Comparison of ENCODE assay signal across 23 cellular contexts in genomic region chr3:194034556-194035336, GRCh38.
DNase-seq lines count a peak whose midpoint lies in the region; ATAC-seq and TF ChIP-seq lines count a peak whose summit lies in the region.
"Had no signal": no experiment of that assay in that cellular context is flagged by ENCODE, and none has a peak within 500 bp of the region (broad histone marks: within the 10 kb centered on the region; RNA-seq: fewer than 3 reads in every experiment).

No MANE protein-coding gene starts in this region.

- TF ChIP-seq POLR2A in right lobe of liver (IDR thresholded peaks at IDR 0.05), result peak; percentile 31

- no peak overlapping the region for H3T11ph ChIP-seq in H9 (ENCODE audit: low read length)

- no peak overlapping the region for H2BK20ac ChIP-seq in H9 (ENCODE audit: low read depth, low read length, poor library complexity, severe bottlenecking)

- no peak overlapping the region for H3K56ac ChIP-seq in H9 (ENCODE audit: insufficient read length, low read depth, low read length)

- no CpG with 5 or more reads among the region's 19 CpGs for WGBS in H9 (ENCODE audit: extremely low coverage, insufficient read length, low lambda C conversion rate)
- WGBS in right lobe of liver (ENCODE audit: insufficient coverage, low coverage, low lambda C conversion rate, missing lambda C conversion rate), result 19% methylated on average over 13 of the region's 19 CpGs
- WGBS in neuronal stem cell (ENCODE audit: extremely low coverage in 2 of 2, insufficient read length in 2 of 2, insufficient replicate concordance in 1 of 2), 2 donors, result no CpG with 5 or more reads among the region's 19 CpGs

- intact Hi-C loops in colonic mucosa (cut with DNase I), result no loop called here
- intact Hi-C loops in right lobe of liver (cut with DNase I), result no loop called here
- intact Hi-C loops in left lung (cut with DNase I), result no loop called here

- H3K4ac ChIP-seq in H9 (ENCODE audit: low read depth, low read length), result no peak overlapping the region
- H3K4ac ChIP-seq in neuronal stem cell (ENCODE audit: low read length), result no peak overlapping the region

- H3K4me3 ChIP-seq in colonic mucosa, result no peak overlapping the region
- H3K4me3 ChIP-seq in right lobe of liver, result no peak overlapping the region
- H3K4me3 ChIP-seq in neuronal stem cell (ENCODE audit: low read length in 2 of 2), result no peak overlapping the region
- H3K4me3 ChIP-seq in left lung, result no peak overlapping the region
- H3K4me3 ChIP-seq: GM12878, heart right ventricle, smooth muscle cell, testis had no signal

- H3K79me1 ChIP-seq in H9 (ENCODE audit: insufficient read depth, low read depth, low read length, poor library complexity, severe bottlenecking) (no peaks in the 10 kb centered on the region), neuronal stem cell (ENCODE audit: low read depth, low read length) (no peaks in the 10 kb centered on the region)

- H2AFZ ChIP-seq in H9 (ENCODE audit: low read length) (no peak overlapping the region), neuronal stem cell (ENCODE audit: low read length) (no peak overlapping the region)

- POLR2A ChIA-PET in activated CD8-positive, alpha-beta T cell treated with anti-CD3 and anti-CD28 coated beads, Interleukin-2, amount 10 ng/mL, durations not matched to agents 7 days and 5 days (lab: Charles Lee), result interaction anchor here (0.6 kb wide), 1 partner anchor 133 kb away, joined by 3 read pairs; no protein-coding TSS in a partner anchor

- peaks cover 34% of the 10 kb centered on the region for H3K27me3 Mint-ChIP-seq in H9 (ENCODE audit: low read depth)
- peaks cover 5% of the 10 kb centered on the region for H3K27me3 Mint-ChIP-seq in activated CD8-positive, alpha-beta T cell treated with anti-CD3 and anti-CD28 coated beads, Interleukin-2, amount 10 ng/mL, durations not matched to agents 7 days and 5 days (ENCODE audit: low read depth)

- H3K9me3 ChIP-seq in H9 (ENCODE audit: control insufficient read depth, low read depth, low read length), result no peaks in the 10 kb centered on the region
- no peaks in the 10 kb centered on the region for H3K9me3 ChIP-seq in colonic mucosa
- no peaks in the 10 kb centered on the region for H3K9me3 ChIP-seq in right lobe of liver
- peaks cover 0 to 1% of the 10 kb centered on the region in 2 donors for H3K9me3 ChIP-seq in neuronal stem cell (replicated peaks in 1 of 2; ENCODE audit: control insufficient read depth in 2 of 2, insufficient read depth in 1 of 2, low read depth in 1 of 2, low read length in 2 of 2)
- H3K9me3 ChIP-seq in left lung, result no peaks in the 10 kb centered on the region
- H3K9me3 ChIP-seq: heart right ventricle, testis had no signal

- H4K20me1 ChIP-seq in H9 (ENCODE audit: control insufficient read depth, insufficient read depth, insufficient read length), result no peaks in the 10 kb centered on the region

- peaks cover 29 to 42% of the 10 kb centered on the region in 2 experiments for H3K4me1 Mint-ChIP-seq in H9
- H3K4me1 Mint-ChIP-seq in activated CD8-positive, alpha-beta T cell treated with anti-CD3 and anti-CD28 coated beads, Interleukin-2, amount 10 ng/mL, durations not matched to agents 7 days and 5 days (ENCODE audit: low read depth), result no peaks in the 10 kb centered on the region
- H3K4me1 Mint-ChIP-seq: activated naive CD8-positive, alpha-beta T cell treated with anti-CD3 and anti-CD28 coated beads, Interleukin-2, amount 10 ng/mL, durations not matched to agents 7 days and 5 days had no signal

- H4K91ac ChIP-seq in H9 (ENCODE audit: insufficient read length, low read depth, low read length), result no peak overlapping the region
- H4K91ac ChIP-seq in neuronal stem cell (ENCODE audit: low read depth, low read length, poor library complexity), result no peak overlapping the region

- H2AK5ac ChIP-seq in H9 (ENCODE audit: insufficient read length, low read length) (no peak overlapping the region), neuronal stem cell (ENCODE audit: low read depth, low read length) (peak overlapping the region; percentile 46)

- H3K36me3 Mint-ChIP-seq in H9 (ENCODE audit: insufficient read depth in 1 of 3, low read depth in 3 of 3), result no peaks in the 10 kb centered on the region
- H3K36me3 Mint-ChIP-seq in activated CD8-positive, alpha-beta T cell treated with anti-CD3 and anti-CD28 coated beads, Interleukin-2, amount 10 ng/mL, durations not matched to agents 7 days and 5 days (ENCODE audit: low read depth), result no peaks in the 10 kb centered on the region
- H3K36me3 Mint-ChIP-seq: activated CD4-positive, alpha-beta memory T cell treated with anti-CD3 and anti-CD28 coated beads for 36 hours; activated naive CD8-positive, alpha-beta T cell treated with anti-CD3 and anti-CD28 coated beads, Interleukin-2, amount 10 ng/mL, durations not matched to agents 7 days and 5 days had no signal

- H3K23me2 ChIP-seq in H9 (ENCODE audit: insufficient read length, low read depth, low read length, poor library complexity, severe bottlenecking), result no peaks in the 10 kb centered on the region

- CTCF ChIA-PET in activated CD8-positive, alpha-beta T cell treated with anti-CD3 and anti-CD28 coated beads, Interleukin-2, amount 10 ng/mL, durations not matched to agents 7 days and 5 days (lab: Charles Lee), result interaction anchor here (0.6 kb wide), 1 partner anchor 10 kb away, joined by 4 read pairs; no protein-coding TSS in a partner anchor

- H3K27ac Mint-ChIP-seq in H9, result peak overlapping the region in 1 of 3 experiments; percentile 7; a peak in 1 of 7 replicates
- H3K27ac Mint-ChIP-seq in activated CD8-positive, alpha-beta T cell treated with anti-CD3 and anti-CD28 coated beads, Interleukin-2, amount 10 ng/mL, durations not matched to agents 7 days and 5 days, result no peak overlapping the region
- H3K27ac Mint-ChIP-seq: activated CD4-positive, alpha-beta memory T cell treated with anti-CD3 and anti-CD28 coated beads for 36 hours; activated naive CD8-positive, alpha-beta T cell treated with anti-CD3 and anti-CD28 coated beads, Interleukin-2, amount 10 ng/mL, durations not matched to agents 7 days and 5 days had no signal

- H2BK120ac ChIP-seq in H9 (ENCODE audit: low read depth, low read length, poor library complexity, severe bottlenecking) (no peak overlapping the region), neuronal stem cell (ENCODE audit: low read depth, low read length) (no peak overlapping the region)

- H4K8ac ChIP-seq in H9 (replicated peaks; ENCODE audit: insufficient read length, low read depth, low read length), result no peak overlapping the region
- no peak overlapping the region for H4K8ac ChIP-seq in neuronal stem cell (ENCODE audit: low read depth, low read length)

- H3K27me3 ChIP-seq in H9 (ENCODE audit: insufficient read depth, low read length) (no peaks in the 10 kb centered on the region), colonic mucosa (no peaks in the 10 kb centered on the region), right lobe of liver (no peaks in the 10 kb centered on the region), neuronal stem cell (ENCODE audit: control insufficient read depth in 3 of 3, insufficient read depth in 3 of 3, low read depth in 1 of 3, low read length in 3 of 3) (no peaks in the 10 kb centered on the region), left lung (no peaks in the 10 kb centered on the region)
- H3K27me3 ChIP-seq: testis had no signal

- H3K4me1 ChIP-seq in H9 (ENCODE audit: insufficient read depth, low read length), result peaks cover 3% of the 10 kb centered on the region; the same call in 1 of the 2 replicates
- H3K4me1 ChIP-seq in colonic mucosa, result peaks cover 16% of the 10 kb centered on the region
- peaks cover 0 to 56% (median 21%) of the 10 kb centered on the region in 4 donors for H3K4me1 ChIP-seq in right lobe of liver
- H3K4me1 ChIP-seq in neuronal stem cell (ENCODE audit: control insufficient read depth in 2 of 2, insufficient read depth in 1 of 2, low read depth in 1 of 2, low read length in 2 of 2), result peaks cover 15 to 16% of the 10 kb centered on the region in 2 donors
- H3K4me1 ChIP-seq in left lung, result no peaks in the 10 kb centered on the region
- H3K4me1 ChIP-seq: heart right ventricle, testis had no signal

- no peaks in the 10 kb centered on the region for H3K79me2 ChIP-seq in H9 (ENCODE audit: insufficient read depth, low read length)

- no peak overlapping the region for H3K9ac ChIP-seq in H9 (ENCODE audit: extremely low read depth, insufficient read length, low read length)
- H3K9ac ChIP-seq in colonic mucosa (ENCODE audit: low read depth in 2 of 2, low read length in 2 of 2), result peak overlapping the region in 1 of 2 donors; percentile 65
- H3K9ac ChIP-seq in neuronal stem cell (ENCODE audit: low read depth, low read length, poor library complexity), result no peak overlapping the region

- H4K5ac ChIP-seq in H9 (ENCODE audit: insufficient read length, low read depth, low read length), result no peak overlapping the region

- no peaks in the 10 kb centered on the region for H3K9me3 Mint-ChIP-seq in H9
- no peaks in the 10 kb centered on the region for H3K9me3 Mint-ChIP-seq in activated CD8-positive, alpha-beta T cell treated with anti-CD3 and anti-CD28 coated beads, Interleukin-2, amount 10 ng/mL, durations not matched to agents 7 days and 5 days (ENCODE audit: insufficient read depth)
- H3K9me3 Mint-ChIP-seq: activated CD4-positive, alpha-beta memory T cell treated with anti-CD3 and anti-CD28 coated beads for 36 hours; activated naive CD8-positive, alpha-beta T cell treated with anti-CD3 and anti-CD28 coated beads, Interleukin-2, amount 10 ng/mL, durations not matched to agents 7 days and 5 days had no signal

- no peaks in the 10 kb centered on the region for H3K36me3 ChIP-seq in colonic mucosa
- H3K36me3 ChIP-seq in right lobe of liver, result no peaks in the 10 kb centered on the region
- no peaks in the 10 kb centered on the region for H3K36me3 ChIP-seq in neuronal stem cell (replicated peaks in 1 of 2; ENCODE audit: control insufficient read depth in 2 of 2, insufficient read depth in 2 of 2, low read length in 2 of 2)
- H3K36me3 ChIP-seq in left lung, result no peaks in the 10 kb centered on the region
- H3K36me3 ChIP-seq: heart right ventricle had no signal

- H2BK5ac ChIP-seq in H9 (ENCODE audit: insufficient read length, low read length), result no peak overlapping the region
- no peak overlapping the region for H2BK5ac ChIP-seq in neuronal stem cell (ENCODE audit: low read length)

- H2BK12ac ChIP-seq in H9 (ENCODE audit: insufficient read length, low read depth, low read length) (no peak overlapping the region), neuronal stem cell (ENCODE audit: low read length) (no peak overlapping the region)

- ATAC-seq in right lobe of liver (peak; percentile 69 to 85 (median 76)), left lung (no peak)
- no peak for ATAC-seq in activated CD8-positive, alpha-beta T cell treated with anti-CD3 and anti-CD28 coated beads, Interleukin-2, amount 10 ng/mL, durations not matched to agents 7 days and 5 days
- ATAC-seq: GM12878, left ventricle myocardium superior, Panc1 had no signal

- H3K23ac ChIP-seq in H9 (ENCODE audit: insufficient read length, low read depth, low read length) (no peak overlapping the region), neuronal stem cell (ENCODE audit: low read depth, low read length, poor library complexity) (no peak overlapping the region)

- H3K4me2 ChIP-seq in H9 (ENCODE audit: insufficient read depth, insufficient read length, low read length) (no peak overlapping the region), neuronal stem cell (ENCODE audit: insufficient read depth, low read length, poor library complexity, severe bottlenecking) (no peak overlapping the region)
- H3K4me2 ChIP-seq: smooth muscle cell had no signal

- H2BK15ac ChIP-seq in H9 (ENCODE audit: low read depth, low read length) (no peak overlapping the region), neuronal stem cell (ENCODE audit: low read length) (peak overlapping the region; percentile 52)

- TF ChIP-seq CTCF in H9 (conservative IDR thresholded peaks at IDR 0.05) (no peak), colonic mucosa (IDR thresholded peaks at IDR 0.05) (no peak), right lobe of liver (IDR thresholded peaks at IDR 0.05) (no peak), left lung (IDR thresholded peaks at IDR 0.05) (no peak)

- no peak overlapping the region; a peak in 1 of 5 replicates for H3K4me3 Mint-ChIP-seq in H9
- H3K4me3 Mint-ChIP-seq in activated CD8-positive, alpha-beta T cell treated with anti-CD3 and anti-CD28 coated beads, Interleukin-2, amount 10 ng/mL, durations not matched to agents 7 days and 5 days, result no peak overlapping the region
- H3K4me3 Mint-ChIP-seq: activated CD4-positive, alpha-beta memory T cell treated with anti-CD3 and anti-CD28 coated beads for 36 hours; activated naive CD8-positive, alpha-beta T cell treated with anti-CD3 and anti-CD28 coated beads, Interleukin-2, amount 10 ng/mL, durations not matched to agents 7 days and 5 days had no signal

- H3K14ac ChIP-seq in H9 (ENCODE audit: insufficient read depth, low read length) (peak overlapping the region; percentile 28; the same call in 1 of the 2 replicates), neuronal stem cell (ENCODE audit: low read length) (peak overlapping the region; percentile 10)

- DNase-seq in H9 (no peak), colonic mucosa (peak; percentile 89), right lobe of liver (peak; percentile 73 to 97 (median 94)), neuronal stem cell (ENCODE audit: low spot score) (no peak), NCI-H510A treated with DMSO at 0.1 percent for 48 hours (lab: John Stamatoyannopoulos, UW) (no peak), left lung (no peak)
- DNase-seq in activated T-cell treated with anti-CD3 and anti-CD28 coated beads, Interleukin-2, amount 50 U/mL, for 1 hour, result no peak
- DNase-seq in activated CD8-positive, alpha-beta T cell treated with anti-CD3 and anti-CD28 coated beads, Interleukin-2, amount 10 ng/mL, durations not matched to agents 7 days and 5 days, result no peak
- DNase-seq: activated CD4-positive, alpha-beta memory T cell treated with anti-CD3 and anti-CD28 coated beads for 36 hours; activated effector memory CD4-positive, alpha-beta T cell treated with Interleukin-2 at 50 U/mL for 16 hours; activated naive CD8-positive, alpha-beta T cell treated with anti-CD3 and anti-CD28 coated beads, Interleukin-2, amount 10 ng/mL, durations not matched to agents 7 days and 5 days; COR-L47; DMS79 treated with DMSO at 0.1 percent for 48 hours; heart right ventricle; left ventricle myocardium superior; NCI-H1436 treated with DMSO at 0.1 percent for 48 hours; NCI-H2171; NCI-H524; stimulated activated CD4-positive, alpha-beta T cell treated with anti-CD3 and anti-CD28 coated beads, Interleukin-2, amount 100 ng/mL, for 24 hours; testis had no signal

- H3K18ac ChIP-seq in H9 (ENCODE audit: insufficient read length, low read depth, low read length), result no peak overlapping the region
- H3K18ac ChIP-seq in neuronal stem cell (ENCODE audit: low read length), result peak overlapping the region; percentile 80

- H3K27ac ChIP-seq in H9 (ENCODE audit: insufficient read length, low read depth, low read length) (no peak overlapping the region), colonic mucosa (peak overlapping the region; percentile 92), right lobe of liver (peak overlapping the region; percentile 28 to 84 (median 69)), neuronal stem cell (replicated peaks; ENCODE audit: low read length) (no peak overlapping the region), left lung (no peak overlapping the region)
- H3K27ac ChIP-seq: heart right ventricle, testis had no signal

Comparison
In these comparisons a context has a peak if more than half of its experiments do, and no peak if none do; other contexts are left out.
1. DNase-seq: peak in colonic mucosa (single experiment) and right lobe of liver (3 of 3); none in H9 (single experiment), neuronal stem cell (single experiment), activated T-cell treated with anti-CD3 and anti-CD28 coated beads, Interleukin-2, amount 50 U/mL, for 1 hour (single experiment), NCI-H510A treated with DMSO at 0.1 percent for 48 hours (single experiment), left lung (0 of 2) and activated CD8-positive, alpha-beta T cell treated with anti-CD3 and anti-CD28 coated beads, Interleukin-2, amount 10 ng/mL, durations not matched to agents 7 days and 5 days (single experiment).
2. H3K27ac ChIP-seq: peak in colonic mucosa (single experiment) and right lobe of liver (3 of 3); none in H9 (single experiment), neuronal stem cell (single experiment) and left lung (0 of 2).
3. ATAC-seq: peak in right lobe of liver (4 of 4); none in left lung (single experiment) and activated CD8-positive, alpha-beta T cell treated with anti-CD3 and anti-CD28 coated beads, Interleukin-2, amount 10 ng/mL, durations not matched to agents 7 days and 5 days (single experiment).